In genomic region chr6:154202334-154202733, GRCh38 we compare ENCODE assay signal across 23 cellular contexts.
A peak's percentile ranks its signal among the peaks of the same experiment; 100 is the strongest.
DNase-seq lines count a peak whose midpoint lies in the region; ATAC-seq and TF ChIP-seq lines count a peak whose summit lies in the region.
"Had no signal": no experiment of that assay in that cellular context is flagged by ENCODE, and none has a peak within 500 bp of the region (broad histone marks: within the 10 kb centered on the region; RNA-seq: fewer than 3 reads in every experiment).

No MANE protein-coding gene starts in this region.

- TF ChIP-seq CTCF in endothelial cell (IDR thresholded peaks at IDR 0.05; ENCODE audit: unreplicated experiment): no peak
- TF ChIP-seq CTCF in activated CD8-positive, alpha-beta T cell treated with anti-CD3 and anti-CD28 coated beads for 36 hours (IDR thresholded peaks at IDR 0.05): no peak

- H3K9me3 Mint-ChIP-seq in activated naive CD4-positive, alpha-beta T cell treated with anti-CD3 and anti-CD28 coated beads, Interleukin-2, amount 50 U/mL, for 24 hours: no peaks in the 10 kb centered on the region
- H3K9me3 Mint-ChIP-seq in activated naive CD4-positive, alpha-beta T cell treated with anti-CD3 and anti-CD28 coated beads for 36 hours: peaks cover 1% of the 10 kb centered on the region
- H3K9me3 Mint-ChIP-seq in endothelial cell (ENCODE audit: unreplicated experiment): no peaks in the 10 kb centered on the region
- no peaks in the 10 kb centered on the region for H3K9me3 Mint-ChIP-seq in stimulated activated effector memory CD8-positive, alpha-beta T cell treated with anti-CD3 and anti-CD28 coated beads, Interleukin-12 subunit alpha, Interleukin-12 subunit beta, amount 100 ng/mL, for 72 hours
- H3K9me3 Mint-ChIP-seq in activated CD8-positive, alpha-beta T cell treated with anti-CD3 and anti-CD28 coated beads for 36 hours: peaks cover 1% of the 10 kb centered on the region
- H3K9me3 Mint-ChIP-seq: activated CD4-positive, alpha-beta memory T cell treated with anti-CD3 and anti-CD28 coated beads for 36 hours; endodermal cell; HFFc6; stimulated activated naive CD8-positive, alpha-beta T cell treated with anti-CD3 and anti-CD28 coated beads, Interleukin-15, Interleukin-2, amounts not matched to agents 100 ng/mL and 50 ng/mL, for 24 hours had no signal

- H3K4me1 Mint-ChIP-seq in activated naive CD4-positive, alpha-beta T cell treated with anti-CD3 and anti-CD28 coated beads, Interleukin-2, amount 50 U/mL, for 24 hours: peaks cover 81% of the 10 kb centered on the region
- H3K4me1 Mint-ChIP-seq in activated naive CD4-positive, alpha-beta T cell treated with anti-CD3 and anti-CD28 coated beads for 36 hours (ENCODE audit: low read depth): peaks cover 65% of the 10 kb centered on the region
- peaks cover 32% of the 10 kb centered on the region for H3K4me1 Mint-ChIP-seq in endothelial cell (ENCODE audit: unreplicated experiment)
- peaks cover 45% of the 10 kb centered on the region for H3K4me1 Mint-ChIP-seq in stimulated activated effector memory CD8-positive, alpha-beta T cell treated with anti-CD3 and anti-CD28 coated beads, Interleukin-12 subunit alpha, Interleukin-12 subunit beta, amount 100 ng/mL, for 72 hours
- H3K4me1 Mint-ChIP-seq in activated CD8-positive, alpha-beta T cell treated with anti-CD3 and anti-CD28 coated beads for 36 hours (ENCODE audit: low read depth): peaks cover 60% of the 10 kb centered on the region

- CTCF ChIA-PET in activated naive CD4-positive, alpha-beta T cell treated with anti-CD3 and anti-CD28 coated beads for 36 hours (lab: Charles Lee): no interaction called here
- CTCF ChIA-PET in activated CD8-positive, alpha-beta T cell treated with anti-CD3 and anti-CD28 coated beads for 36 hours (lab: Charles Lee): interaction anchor here (0.9 kb wide), 1 partner anchor 20 kb away, joined by 3 read pairs; no protein-coding TSS in a partner anchor

- no peaks in the 10 kb centered on the region for H3K27me3 Mint-ChIP-seq in activated naive CD4-positive, alpha-beta T cell treated with anti-CD3 and anti-CD28 coated beads, Interleukin-2, amount 50 U/mL, for 24 hours
- H3K27me3 Mint-ChIP-seq in activated naive CD4-positive, alpha-beta T cell treated with anti-CD3 and anti-CD28 coated beads for 36 hours (ENCODE audit: low read depth): no peaks in the 10 kb centered on the region
- H3K27me3 Mint-ChIP-seq in endothelial cell (ENCODE audit: unreplicated experiment): peaks cover 2% of the 10 kb centered on the region
- H3K27me3 Mint-ChIP-seq in activated CD8-positive, alpha-beta T cell treated with anti-CD3 and anti-CD28 coated beads for 36 hours: no peaks in the 10 kb centered on the region
- H3K27me3 Mint-ChIP-seq: activated CD4-positive, alpha-beta memory T cell treated with anti-CD3 and anti-CD28 coated beads for 36 hours; activated T-helper 17 cell treated with anti-CD3 and anti-CD28 coated beads, Interleukin-2, amount 50 U/mL, for 72 hours; stimulated activated naive CD8-positive, alpha-beta T cell treated with anti-CD3 and anti-CD28 coated beads, Interleukin-15, Interleukin-2, amounts not matched to agents 100 ng/mL and 50 ng/mL, for 24 hours had no signal

- H3K27ac Mint-ChIP-seq in activated naive CD4-positive, alpha-beta T cell treated with anti-CD3 and anti-CD28 coated beads, Interleukin-2, amount 50 U/mL, for 24 hours: peak overlapping the region; percentile 59
- no peak overlapping the region for H3K27ac Mint-ChIP-seq in activated naive CD4-positive, alpha-beta T cell treated with anti-CD3 and anti-CD28 coated beads for 36 hours
- H3K27ac Mint-ChIP-seq in endothelial cell (ENCODE audit: unreplicated experiment): peak overlapping the region; percentile 18
- H3K27ac Mint-ChIP-seq in stimulated activated effector memory CD8-positive, alpha-beta T cell treated with anti-CD3 and anti-CD28 coated beads, Interleukin-12 subunit alpha, Interleukin-12 subunit beta, amount 100 ng/mL, for 72 hours: peak overlapping the region; percentile 52
- no peak overlapping the region for H3K27ac Mint-ChIP-seq in activated CD8-positive, alpha-beta T cell treated with anti-CD3 and anti-CD28 coated beads for 36 hours
- H3K27ac Mint-ChIP-seq: activated CD4-positive, alpha-beta memory T cell treated with anti-CD3 and anti-CD28 coated beads for 36 hours; endodermal cell; HFFc6; stimulated activated naive CD8-positive, alpha-beta T cell treated with anti-CD3 and anti-CD28 coated beads, Interleukin-15, Interleukin-2, amounts not matched to agents 100 ng/mL and 50 ng/mL, for 24 hours had no signal

- H3K36me3 Mint-ChIP-seq in activated naive CD4-positive, alpha-beta T cell treated with anti-CD3 and anti-CD28 coated beads, Interleukin-2, amount 50 U/mL, for 24 hours: peaks cover 52% of the 10 kb centered on the region
- H3K36me3 Mint-ChIP-seq in activated naive CD4-positive, alpha-beta T cell treated with anti-CD3 and anti-CD28 coated beads for 36 hours (ENCODE audit: low read depth): peaks cover 62% of the 10 kb centered on the region
- H3K36me3 Mint-ChIP-seq in endothelial cell (ENCODE audit: low read depth, unreplicated experiment): peaks cover 54% of the 10 kb centered on the region
- H3K36me3 Mint-ChIP-seq in stimulated activated effector memory CD8-positive, alpha-beta T cell treated with anti-CD3 and anti-CD28 coated beads, Interleukin-12 subunit alpha, Interleukin-12 subunit beta, amount 100 ng/mL, for 72 hours: peaks cover 80% of the 10 kb centered on the region
- peaks cover 71% of the 10 kb centered on the region for H3K36me3 Mint-ChIP-seq in activated CD8-positive, alpha-beta T cell treated with anti-CD3 and anti-CD28 coated beads for 36 hours (ENCODE audit: low read depth)

- ATAC-seq in stimulated activated effector memory CD8-positive, alpha-beta T cell treated with anti-CD3 and anti-CD28 coated beads, Interleukin-12 subunit alpha, Interleukin-12 subunit beta, amount 100 ng/mL, for 72 hours: no peak
- ATAC-seq in activated CD8-positive, alpha-beta T cell treated with anti-CD3 and anti-CD28 coated beads for 36 hours: no peak
- ATAC-seq in HG03175 (IDR thresholded peaks at IDR 0.05; ENCODE audit: unreplicated experiment) (no peak), GM19324 (IDR thresholded peaks at IDR 0.05; ENCODE audit: low FRiP score, unreplicated experiment) (no peak)
- ATAC-seq: activated T-helper 17 cell treated with anti-CD3 and anti-CD28 coated beads, Interleukin-2, amount 50 U/mL, for 72 hours; SK-N-SH treated with all-trans-retinoic acid at 6 μM for 48 hours had no signal

- POLR2A ChIA-PET in activated CD8-positive, alpha-beta T cell treated with anti-CD3 and anti-CD28 coated beads for 36 hours (lab: Charles Lee): no interaction called here

- no peak overlapping the region for H3K4me3 Mint-ChIP-seq in activated naive CD4-positive, alpha-beta T cell treated with anti-CD3 and anti-CD28 coated beads, Interleukin-2, amount 50 U/mL, for 24 hours
- H3K4me3 Mint-ChIP-seq in activated naive CD4-positive, alpha-beta T cell treated with anti-CD3 and anti-CD28 coated beads for 36 hours: no peak overlapping the region
- peak overlapping the region; percentile 4 for H3K4me3 Mint-ChIP-seq in endothelial cell (ENCODE audit: unreplicated experiment)
- no peak overlapping the region for H3K4me3 Mint-ChIP-seq in stimulated activated effector memory CD8-positive, alpha-beta T cell treated with anti-CD3 and anti-CD28 coated beads, Interleukin-12 subunit alpha, Interleukin-12 subunit beta, amount 100 ng/mL, for 72 hours
- H3K4me3 Mint-ChIP-seq in activated CD8-positive, alpha-beta T cell treated with anti-CD3 and anti-CD28 coated beads for 36 hours: no peak overlapping the region
- H3K4me3 Mint-ChIP-seq: activated CD4-positive, alpha-beta memory T cell treated with anti-CD3 and anti-CD28 coated beads for 36 hours; activated T-helper 17 cell treated with anti-CD3 and anti-CD28 coated beads, Interleukin-2, amount 50 U/mL, for 72 hours; endodermal cell; HFFc6; stimulated activated naive CD8-positive, alpha-beta T cell treated with anti-CD3 and anti-CD28 coated beads, Interleukin-15, Interleukin-2, amounts not matched to agents 100 ng/mL and 50 ng/mL, for 24 hours had no signal

- DNase-seq in activated naive CD4-positive, alpha-beta T cell treated with anti-CD3 and anti-CD28 coated beads for 36 hours: no peak
- DNase-seq in OCI-M1 (lab: John Stamatoyannopoulos, UW): peak; percentile 43
- no peak for DNase-seq in endothelial cell (ENCODE audit: low spot score)
- no peak for DNase-seq in stimulated activated effector memory CD8-positive, alpha-beta T cell treated with anti-CD3 and anti-CD28 coated beads, Interleukin-12 subunit alpha, Interleukin-12 subunit beta, amount 100 ng/mL, for 72 hours (ENCODE audit: low spot score in 2 of 2)
- no peak for DNase-seq in activated CD8-positive, alpha-beta T cell treated with anti-CD3 and anti-CD28 coated beads for 36 hours
- DNase-seq: activated CD4-positive, alpha-beta memory T cell treated with anti-CD3 and anti-CD28 coated beads for 36 hours; cortex of kidney; DMS153; endodermal cell; esophagus squamous epithelium; GOT3; HFFc6; IMR-90; NCI-H2029 treated with DMSO at 0.1 percent for 48 hours; NCI-H2227 treated with DMSO at 0.1 percent for 48 hours; NCI-H526 treated with DMSO at 0.1 percent for 48 hours; T-helper 9 cell had no signal

- intact Hi-C loops in activated naive CD4-positive, alpha-beta T cell treated with anti-CD3 and anti-CD28 coated beads for 36 hours (cut with micrococcal nuclease): no loop called here
- intact Hi-C loops in activated CD8-positive, alpha-beta T cell treated with anti-CD3 and anti-CD28 coated beads for 36 hours (cut with micrococcal nuclease): no loop called here

Comparison
In these comparisons a context has a peak if more than half of its experiments do, and no peak if none do; other contexts are left out.
1. H3K27ac Mint-ChIP-seq: peak in activated naive CD4-positive, alpha-beta T cell treated with anti-CD3 and anti-CD28 coated beads, Interleukin-2, amount 50 U/mL, for 24 hours (single experiment), endothelial cell (single experiment) and stimulated activated effector memory CD8-positive, alpha-beta T cell treated with anti-CD3 and anti-CD28 coated beads, Interleukin-12 subunit alpha, Interleukin-12 subunit beta, amount 100 ng/mL, for 72 hours (single experiment); none in activated naive CD4-positive, alpha-beta T cell treated with anti-CD3 and anti-CD28 coated beads for 36 hours (single experiment) and activated CD8-positive, alpha-beta T cell treated with anti-CD3 and anti-CD28 coated beads for 36 hours (single experiment).